38 cellular contexts compared by ENCODE assay signal in genomic region chr2:46509804-46510203, GRCh38. TPM values are rescaled to one million over a fixed set of nuclear protein-coding genes. Genes with fewer than 3 reads are reported as not detected.
"Had no signal": no experiment of that assay in that cellular context is flagged by ENCODE, and none has a peak within 500 bp of the region (broad histone marks: within the 10 kb centered on the region; RNA-seq: fewer than 3 reads in every experiment).

No MANE protein-coding gene starts in this region.

- H3K27ac ChIP-seq: adrenal gland, body of pancreas, brain microvascular endothelial cell, breast epithelium, VCaP had no signal

- H3K4me3 ChIP-seq: adrenal gland, body of pancreas, breast epithelium had no signal

- H3K27ac Mint-ChIP-seq: activated B cell treated with CpG ODN at 0.5 μM for 24 hours; activated CD4-positive, alpha-beta memory T cell treated with anti-CD3 and anti-CD28 coated beads for 36 hours; activated CD4-positive, alpha-beta T cell treated with anti-CD3 and anti-CD28 coated beads, Interleukin-2, amount 10 ng/mL, durations not matched to agents 24 days and 14 days; activated naive CD4-positive, alpha-beta T cell treated with anti-CD3 and anti-CD28 coated beads for 36 hours; activated naive CD4-positive, alpha-beta T cell treated with anti-CD3 and anti-CD28 coated beads, Interleukin-2, amount 50 U/mL, for 72 hours; activated naive CD8-positive, alpha-beta T cell treated with anti-CD3 and anti-CD28 coated beads for 36 hours; activated T-cell treated with anti-CD3 and anti-CD28 coated beads, Interleukin-2, amount 50 U/mL, for 72 hours; activated T-helper 1 cell treated with anti-CD3 and anti-CD28 coated beads, Interleukin-12 subunit alpha, Interleukin-12 subunit beta, Interleukin-2, Interleukin-4 antibody, amounts not matched to agents 30 ng/mL and 10 ng/mL and 1 ng/mL, durations not matched to agents 14 hours and 24 hours and 36 hours; activated T-helper 17 cell treated with anti-CD3 and anti-CD28 coated beads, Interleukin-2, amount 50 U/mL, for 72 hours; T-helper 1 cell treated with Interleukin-12 subunit alpha and Interleukin-12 subunit beta and Interleukin-4 antibody, amounts not matched to agents 30 μg/mL and 1 μg/mL, for 36 hours; T-helper 2 cell treated with Interferon-gamma antibody and Interleukin-4, amounts not matched to agents 5 μg/mL and 100 μg/mL, for 36 hours had no signal

- H3K4me1 Mint-ChIP-seq: activated B cell treated with CpG ODN at 0.5 μM for 24 hours; activated CD4-positive, alpha-beta T cell treated with anti-CD3 and anti-CD28 coated beads, Interleukin-2, amount 10 ng/mL, durations not matched to agents 24 days and 14 days; activated T-helper 17 cell treated with anti-CD3 and anti-CD28 coated beads, Interleukin-2, amount 50 U/mL, for 72 hours had no signal

- H3K4me3 Mint-ChIP-seq: activated B cell treated with CpG ODN at 0.5 μM for 24 hours; activated CD4-positive, alpha-beta memory T cell treated with anti-CD3 and anti-CD28 coated beads for 36 hours; activated CD4-positive, alpha-beta T cell treated with anti-CD3 and anti-CD28 coated beads, Interleukin-2, amount 10 ng/mL, durations not matched to agents 24 days and 14 days; activated naive CD4-positive, alpha-beta T cell treated with anti-CD3 and anti-CD28 coated beads for 36 hours; activated naive CD8-positive, alpha-beta T cell treated with anti-CD3 and anti-CD28 coated beads for 36 hours; activated T-cell treated with anti-CD3 and anti-CD28 coated beads, Interleukin-2, amount 50 U/mL, for 4 hours; activated T-cell treated with anti-CD3 and anti-CD28 coated beads, Interleukin-2, amount 50 U/mL, for 72 hours; activated T-helper 1 cell treated with anti-CD3 and anti-CD28 coated beads, Interleukin-12 subunit alpha, Interleukin-12 subunit beta, Interleukin-2, Interleukin-4 antibody, amounts not matched to agents 30 ng/mL and 10 ng/mL and 1 ng/mL, durations not matched to agents 14 hours and 24 hours and 36 hours; activated T-helper 17 cell treated with anti-CD3 and anti-CD28 coated beads, Interleukin-2, amount 50 U/mL, for 72 hours; T-helper 1 cell treated with Interleukin-12 subunit alpha and Interleukin-12 subunit beta and Interleukin-4 antibody, amounts not matched to agents 30 μg/mL and 1 μg/mL, for 36 hours; T-helper 2 cell treated with Interferon-gamma antibody and Interleukin-4, amounts not matched to agents 5 μg/mL and 100 μg/mL, for 36 hours had no signal

- H3K36me3 Mint-ChIP-seq: activated naive CD4-positive, alpha-beta T cell treated with anti-CD3 and anti-CD28 coated beads, Interleukin-2, amount 50 U/mL, for 72 hours had no signal

- H3K27me3 ChIP-seq: adrenal gland, body of pancreas, brain microvascular endothelial cell, breast epithelium had no signal

- H3K9me3 ChIP-seq: body of pancreas, breast epithelium had no signal

- H3K4me1 ChIP-seq: adrenal gland, body of pancreas, breast epithelium had no signal

- DNase-seq: activated B cell treated with CpG ODN at 0.5 μM for 24 hours; activated CD4-positive, alpha-beta memory T cell treated with anti-CD3 and anti-CD28 coated beads for 36 hours; activated CD4-positive, alpha-beta T cell treated with anti-CD3 and anti-CD28 coated beads for 4 hours; activated CD4-positive, alpha-beta T cell treated with anti-CD3 and anti-CD28 coated beads, Interleukin-2, amount 10 ng/mL, durations not matched to agents 24 days and 14 days; activated CD4-positive, alpha-beta T cell treated with anti-CD3 and anti-CD28 coated beads, Interleukin-2, amount 50 U/mL, for 1 hour; activated CD4-positive, alpha-beta T cell treated with anti-CD3 and anti-CD28 coated beads, Interleukin-2, amount 50 U/mL, for 4 hours; activated CD4-positive, CD25-positive, alpha-beta regulatory T cell treated with anti-CD3 and anti-CD28 coated beads, Interleukin-2, amount 50 U/mL, for 72 hours; activated CD8-positive, alpha-beta memory T cell treated with anti-CD3 and anti-CD28 coated beads, Interleukin-2, amount 50 U/mL, for 4 hours; activated effector memory CD4-positive, alpha-beta T cell treated with anti-CD3 and anti-CD28 coated beads, Interleukin-2, amount 50 U/mL, for 16 hours; activated gamma-delta T cell treated with Interleukin-2 at 50 U/mL for 16 hours; activated naive CD4-positive, alpha-beta T cell; activated naive CD4-positive, alpha-beta T cell treated with anti-CD3 and anti-CD28 coated beads for 36 hours; activated naive CD4-positive, alpha-beta T cell treated with anti-CD3 and anti-CD28 coated beads, Interleukin-2, amount 50 U/mL, for 16 hours; activated naive CD8-positive, alpha-beta T cell treated with anti-CD3 and anti-CD28 coated beads for 36 hours; activated T-cell treated with anti-CD3 and anti-CD28 coated beads for 4 hours; activated T-cell treated with anti-CD3 and anti-CD28 coated beads, Interleukin-2, amount 50 U/mL, for 1 hour; activated T-cell treated with anti-CD3 and anti-CD28 coated beads, Interleukin-2, amount 50 U/mL, for 4 hours; activated T-cell treated with anti-CD3 and anti-CD28 coated beads, Interleukin-2, amount 50 U/mL, for 72 hours; adrenal gland; amniotic stem cell; aorta; body of pancreas; brain microvascular endothelial cell; central memory CD4-positive, alpha-beta T cell; T-helper 1 cell; T-helper 2 cell; T-helper 9 cell had no signal

- FAIRE-seq: astrocyte had no signal

- H3K27me3 Mint-ChIP-seq: activated B cell treated with CpG ODN at 0.5 μM for 24 hours; activated CD4-positive, alpha-beta memory T cell treated with anti-CD3 and anti-CD28 coated beads for 36 hours; activated naive CD8-positive, alpha-beta T cell treated with anti-CD3 and anti-CD28 coated beads for 36 hours; activated T-helper 17 cell treated with anti-CD3 and anti-CD28 coated beads, Interleukin-2, amount 50 U/mL, for 72 hours had no signal

- H3K36me3 ChIP-seq: adrenal gland, brain microvascular endothelial cell, breast epithelium had no signal

- ATAC-seq: activated naive CD4-positive, alpha-beta T cell treated with anti-CD3 and anti-CD28 coated beads, Interleukin-2, amount 50 U/mL, for 72 hours; activated T-cell treated with anti-CD3 and anti-CD28 coated beads, Interleukin-2, amount 50 U/mL, for 4 hours; activated T-cell treated with anti-CD3 and anti-CD28 coated beads, Interleukin-2, amount 50 U/mL, for 72 hours; activated T-helper 17 cell treated with anti-CD3 and anti-CD28 coated beads, Interleukin-2, amount 50 U/mL, for 72 hours; body of pancreas had no signal

RNA-seq across cellular contexts. Expression of gene TMEM247, which starts 30.4 kb away (rescaled TPM):
- total RNA-seq: activated B cell treated with CpG ODN at 0.5 μM for 24 hours; activated CD4-positive, alpha-beta memory T cell treated with anti-CD3 and anti-CD28 coated beads for 36 hours; activated CD4-positive, alpha-beta T cell treated with anti-CD3 and anti-CD28 coated beads, Interleukin-2, amount 10 ng/mL, durations not matched to agents 24 days and 14 days; activated CD8-positive, alpha-beta memory T cell treated with anti-CD3 and anti-CD28 coated beads for 36 hours; activated naive CD4-positive, alpha-beta T cell treated with anti-CD3 and anti-CD28 coated beads for 36 hours; activated naive CD4-positive, alpha-beta T cell treated with anti-CD3 and anti-CD28 coated beads, Interleukin-2, amount 50 U/mL, for 72 hours; activated naive CD8-positive, alpha-beta T cell treated with anti-CD3 and anti-CD28 coated beads for 36 hours; activated T-cell treated with anti-CD3 and anti-CD28 coated beads, Interleukin-2, amount 50 U/mL, for 4 hours; activated T-cell treated with anti-CD3 and anti-CD28 coated beads, Interleukin-2, amount 50 U/mL, for 72 hours; activated T-helper 1 cell treated with anti-CD3 and anti-CD28 coated beads, Interleukin-12 subunit alpha, Interleukin-12 subunit beta, Interleukin-2, Interleukin-4 antibody, amounts not matched to agents 30 ng/mL and 10 ng/mL and 1 ng/mL, durations not matched to agents 14 hours and 24 hours and 36 hours; activated T-helper 17 cell treated with anti-CD3 and anti-CD28 coated beads, Interleukin-2, amount 50 U/mL, for 72 hours; adrenal gland; aorta; astrocyte; body of pancreas; breast epithelium; cardiac septum; cerebellum had no signal
- polyA plus RNA-seq: adrenal gland, aorta had no signal
